8 cellular contexts compared by ENCODE assay signal in the genomic region with DNA sequence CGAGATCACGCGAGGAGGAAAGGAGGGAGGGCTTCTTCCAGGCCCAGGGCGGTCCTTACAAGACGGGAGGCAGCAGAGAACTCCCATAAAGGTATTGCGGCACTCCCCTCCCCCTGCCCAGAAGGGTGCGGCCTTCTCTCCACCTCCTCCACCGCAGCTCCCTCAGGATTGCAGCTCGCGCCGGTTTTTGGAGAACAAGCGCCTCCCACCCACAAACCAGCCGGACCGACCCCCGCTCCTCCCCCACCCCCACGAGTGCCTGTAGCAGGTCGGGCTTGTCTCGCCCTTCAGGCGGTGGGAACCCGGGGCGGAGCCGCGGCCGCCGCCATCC. TPM values are rescaled to one million over a fixed set of nuclear protein-coding genes. Genes with fewer than 3 reads are reported as not detected.
A peak's percentile ranks its signal among the peaks of the same experiment; 100 is the strongest.
DNase-seq lines count a peak whose midpoint lies in the region; ATAC-seq and TF ChIP-seq lines count a peak whose summit lies in the region.

No MANE protein-coding gene starts in this region.

- no peaks in the 10 kb centered on the region for H3K9me3 ChIP-seq in testis

- H3K4me1 ChIP-seq in testis: peaks cover 32% of the 10 kb centered on the region

- DNase-seq in BJ (ENCODE audit: low read depth) (peak; percentile 80), NCI-H345 (lab: John Stamatoyannopoulos, UW) (peak; percentile 91), epithelial cell of prostate (ENCODE audit: low read depth, low spot score) (peak; percentile 92), myocyte (ENCODE audit: low read depth) (peak; percentile 93), testis (peak; percentile 94)
- DNase-seq in activated CD4-positive, alpha-beta T cell treated with anti-CD3 and anti-CD28 coated beads for 48 hours: peak; percentile 89

- TF ChIP-seq CTCF in BJ (IDR thresholded peaks at IDR 0.05; ENCODE audit: insufficient read depth, low read depth, low read length): no peak
- TF ChIP-seq CTCF in testis (IDR thresholded peaks at IDR 0.05): no peak

- ATAC-seq in GM18909 (IDR thresholded peaks at IDR 0.05; ENCODE audit: poor library complexity, unreplicated experiment): peak; percentile 34
- ATAC-seq in HG03108 (IDR thresholded peaks at IDR 0.05; ENCODE audit: unreplicated experiment): peak; percentile 27

- peak overlapping the region; percentile 96 for H3K27ac ChIP-seq in epithelial cell of prostate
- H3K27ac ChIP-seq in testis: peak overlapping the region; percentile 98 to 99

- CTCF ChIA-PET in BJ (lab: Yijun Ruan, JAX): interaction anchor here (1.0 to 1.7 kb wide), 3 partner anchors 13 to 43 kb away, joined by 3 to 8 read pairs (median 3); no protein-coding TSS in a partner anchor

- POLR2A ChIA-PET in BJ (lab: Charles Lee): interaction anchor here (0.7 to 2.2 kb wide), 6 partner anchors 10 to 66 kb away, joined by 3 to 12 read pairs (median 8); partner anchors contain the start of gene THUMPD3

- H3K36me3 ChIP-seq in BJ (ENCODE audit: control insufficient read depth, insufficient read depth, low read length): peaks cover 7% of the 10 kb centered on the region
- H3K36me3 ChIP-seq in testis (ENCODE audit: low read depth, missing control alignments): no peaks in the 10 kb centered on the region

- intact Hi-C loops in testis (cut with DNase I; ENCODE audit: low total_unique reads): no loop called here

- peak overlapping the region; percentile 59 for H3K4me3 ChIP-seq in BJ (ENCODE audit: low read depth, low read length)
- H3K4me3 ChIP-seq in testis: peak overlapping the region; percentile 74 to 83

- no peak for TF ChIP-seq POLR2A in testis (IDR thresholded peaks at IDR 0.05)

- WGBS in testis, 2 donors: 0 to 3% methylated on average over 5 to 25 of the region's 25 CpGs

- H3K27me3 ChIP-seq in BJ (ENCODE audit: control insufficient read depth, insufficient read depth, low read length) (no peaks in the 10 kb centered on the region), testis (no peaks in the 10 kb centered on the region)

RNA-seq across cellular contexts. Expression of gene SETD5, which starts 1.1 kb away (rescaled TPM):
- 47.4 and 55.1 TPM in 2 replicates for polyA plus RNA-seq in BJ (2011; rRNA removed)
- 76.9 and 78.7 TPM in 2 replicates for polyA minus RNA-seq in BJ (2011; rRNA and poly(A)+ RNA removed)
- 83.2 and 98.4 TPM in 2 replicates for total RNA-seq in myocyte
- polyA plus RNA-seq in myocyte (2012): 66.0 TPM
- total RNA-seq in testis: 100 to 1,000 TPM; 155 to 168 TPM
- 70.5 TPM for polyA plus RNA-seq in testis (ENCODE audit: insufficient read depth, low read depth, low replicate concordance)

RNA-seq across cellular contexts. Expression of gene THUMPD3, which starts 33.4 kb away (rescaled TPM):
- polyA plus RNA-seq in BJ (2011; rRNA removed) (18.2 and 38.5 TPM in 2 replicates), testis (ENCODE audit: insufficient read depth, low read depth, low replicate concordance) (140 TPM)
- polyA minus RNA-seq in BJ (2011; rRNA and poly(A)+ RNA removed): 26.7 and 27.4 TPM in 2 replicates
- total RNA-seq in myocyte (46.9 and 53.2 TPM in 2 replicates), testis (10 to 100 TPM; 55.0 to 76.1 TPM)
- polyA plus RNA-seq in myocyte (2012): 36.3 TPM

Comparison
In these comparisons a context has a peak if more than half of its experiments do, and no peak if none do; other contexts are left out.
1. Peak in every context shown above with its lines: DNase-seq, ATAC-seq, H3K4me3 ChIP-seq and H3K27ac ChIP-seq.